Comparison of ENCODE assay signal across 1 cellular context in the genomic region with DNA sequence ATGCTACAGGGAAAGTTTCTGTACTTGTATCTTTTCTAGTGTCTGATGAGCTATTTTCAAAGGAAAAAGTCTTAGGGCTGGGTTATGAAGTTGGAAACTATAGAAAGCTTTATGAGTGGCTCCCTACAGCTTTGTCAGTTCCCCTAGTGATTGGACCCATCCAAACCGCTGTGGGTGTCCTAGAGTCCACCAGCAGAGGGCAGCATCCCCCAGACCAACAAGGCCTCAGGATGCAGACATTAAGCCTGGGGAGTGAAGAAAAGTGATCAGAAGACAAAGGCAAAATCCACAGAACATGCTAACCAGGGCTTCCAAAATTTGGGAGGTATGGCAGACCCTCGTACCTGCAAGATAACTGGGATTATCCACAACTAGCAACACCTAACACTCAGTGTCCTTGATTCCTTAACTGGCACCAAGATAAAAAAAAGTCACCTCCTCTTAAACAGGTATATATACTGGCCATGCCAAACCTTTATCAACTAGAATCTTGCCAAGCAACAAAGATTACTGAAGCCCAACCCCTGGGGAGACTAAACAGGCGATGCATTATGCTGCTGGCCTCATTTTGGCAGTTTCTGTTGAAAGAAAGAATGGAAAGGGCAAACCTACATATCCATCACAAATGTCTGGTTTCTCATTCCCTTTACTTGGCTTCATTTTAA.
TF ChIP-seq lines count a peak whose summit lies in the region.

No MANE protein-coding gene starts in this region.

TF ChIP-seq in H1, 55 proteins besides CTCF, POLR2A, EP300 and RAD21 (continued from another document):
- TF ChIP-seq, protein P1, sequence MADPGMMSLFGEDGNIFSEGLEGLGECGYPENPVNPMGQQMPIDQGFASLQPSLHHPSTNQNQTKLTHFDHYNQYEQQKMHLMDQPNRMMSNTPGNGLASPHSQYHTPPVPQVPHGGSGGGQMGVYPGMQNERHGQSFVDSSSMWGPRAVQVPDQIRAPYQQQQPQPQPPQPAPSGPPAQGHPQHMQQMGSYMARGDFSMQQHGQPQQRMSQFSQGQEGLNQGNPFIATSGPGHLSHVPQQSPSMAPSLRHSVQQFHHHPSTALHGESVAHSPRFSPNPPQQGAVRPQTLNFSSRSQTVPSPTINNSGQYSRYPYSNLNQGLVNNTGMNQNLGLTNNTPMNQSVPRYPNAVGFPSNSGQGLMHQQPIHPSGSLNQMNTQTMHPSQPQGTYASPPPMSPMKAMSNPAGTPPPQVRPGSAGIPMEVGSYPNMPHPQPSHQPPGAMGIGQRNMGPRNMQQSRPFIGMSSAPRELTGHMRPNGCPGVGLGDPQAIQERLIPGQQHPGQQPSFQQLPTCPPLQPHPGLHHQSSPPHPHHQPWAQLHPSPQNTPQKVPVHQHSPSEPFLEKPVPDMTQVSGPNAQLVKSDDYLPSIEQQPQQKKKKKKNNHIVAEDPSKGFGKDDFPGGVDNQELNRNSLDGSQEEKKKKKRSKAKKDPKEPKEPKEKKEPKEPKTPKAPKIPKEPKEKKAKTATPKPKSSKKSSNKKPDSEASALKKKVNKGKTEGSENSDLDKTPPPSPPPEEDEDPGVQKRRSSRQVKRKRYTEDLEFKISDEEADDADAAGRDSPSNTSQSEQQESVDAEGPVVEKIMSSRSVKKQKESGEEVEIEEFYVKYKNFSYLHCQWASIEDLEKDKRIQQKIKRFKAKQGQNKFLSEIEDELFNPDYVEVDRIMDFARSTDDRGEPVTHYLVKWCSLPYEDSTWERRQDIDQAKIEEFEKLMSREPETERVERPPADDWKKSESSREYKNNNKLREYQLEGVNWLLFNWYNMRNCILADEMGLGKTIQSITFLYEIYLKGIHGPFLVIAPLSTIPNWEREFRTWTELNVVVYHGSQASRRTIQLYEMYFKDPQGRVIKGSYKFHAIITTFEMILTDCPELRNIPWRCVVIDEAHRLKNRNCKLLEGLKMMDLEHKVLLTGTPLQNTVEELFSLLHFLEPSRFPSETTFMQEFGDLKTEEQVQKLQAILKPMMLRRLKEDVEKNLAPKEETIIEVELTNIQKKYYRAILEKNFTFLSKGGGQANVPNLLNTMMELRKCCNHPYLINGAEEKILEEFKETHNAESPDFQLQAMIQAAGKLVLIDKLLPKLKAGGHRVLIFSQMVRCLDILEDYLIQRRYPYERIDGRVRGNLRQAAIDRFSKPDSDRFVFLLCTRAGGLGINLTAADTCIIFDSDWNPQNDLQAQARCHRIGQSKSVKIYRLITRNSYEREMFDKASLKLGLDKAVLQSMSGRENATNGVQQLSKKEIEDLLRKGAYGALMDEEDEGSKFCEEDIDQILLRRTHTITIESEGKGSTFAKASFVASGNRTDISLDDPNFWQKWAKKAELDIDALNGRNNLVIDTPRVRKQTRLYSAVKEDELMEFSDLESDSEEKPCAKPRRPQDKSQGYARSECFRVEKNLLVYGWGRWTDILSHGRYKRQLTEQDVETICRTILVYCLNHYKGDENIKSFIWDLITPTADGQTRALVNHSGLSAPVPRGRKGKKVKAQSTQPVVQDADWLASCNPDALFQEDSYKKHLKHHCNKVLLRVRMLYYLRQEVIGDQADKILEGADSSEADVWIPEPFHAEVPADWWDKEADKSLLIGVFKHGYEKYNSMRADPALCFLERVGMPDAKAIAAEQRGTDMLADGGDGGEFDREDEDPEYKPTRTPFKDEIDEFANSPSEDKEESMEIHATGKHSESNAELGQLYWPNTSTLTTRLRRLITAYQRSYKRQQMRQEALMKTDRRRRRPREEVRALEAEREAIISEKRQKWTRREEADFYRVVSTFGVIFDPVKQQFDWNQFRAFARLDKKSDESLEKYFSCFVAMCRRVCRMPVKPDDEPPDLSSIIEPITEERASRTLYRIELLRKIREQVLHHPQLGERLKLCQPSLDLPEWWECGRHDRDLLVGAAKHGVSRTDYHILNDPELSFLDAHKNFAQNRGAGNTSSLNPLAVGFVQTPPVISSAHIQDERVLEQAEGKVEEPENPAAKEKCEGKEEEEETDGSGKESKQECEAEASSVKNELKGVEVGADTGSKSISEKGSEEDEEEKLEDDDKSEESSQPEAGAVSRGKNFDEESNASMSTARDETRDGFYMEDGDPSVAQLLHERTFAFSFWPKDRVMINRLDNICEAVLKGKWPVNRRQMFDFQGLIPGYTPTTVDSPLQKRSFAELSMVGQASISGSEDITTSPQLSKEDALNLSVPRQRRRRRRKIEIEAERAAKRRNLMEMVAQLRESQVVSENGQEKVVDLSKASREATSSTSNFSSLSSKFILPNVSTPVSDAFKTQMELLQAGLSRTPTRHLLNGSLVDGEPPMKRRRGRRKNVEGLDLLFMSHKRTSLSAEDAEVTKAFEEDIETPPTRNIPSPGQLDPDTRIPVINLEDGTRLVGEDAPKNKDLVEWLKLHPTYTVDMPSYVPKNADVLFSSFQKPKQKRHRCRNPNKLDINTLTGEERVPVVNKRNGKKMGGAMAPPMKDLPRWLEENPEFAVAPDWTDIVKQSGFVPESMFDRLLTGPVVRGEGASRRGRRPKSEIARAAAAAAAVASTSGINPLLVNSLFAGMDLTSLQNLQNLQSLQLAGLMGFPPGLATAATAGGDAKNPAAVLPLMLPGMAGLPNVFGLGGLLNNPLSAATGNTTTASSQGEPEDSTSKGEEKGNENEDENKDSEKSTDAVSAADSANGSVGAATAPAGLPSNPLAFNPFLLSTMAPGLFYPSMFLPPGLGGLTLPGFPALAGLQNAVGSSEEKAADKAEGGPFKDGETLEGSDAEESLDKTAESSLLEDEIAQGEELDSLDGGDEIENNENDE (IDR thresholded peaks at IDR 0.05; ENCODE audit: insufficient replicate concordance, low read length): peak; percentile 69
- TF ChIP-seq RNF2 (IDR thresholded peaks at IDR 0.05; ENCODE audit: borderline replicate concordance, low read depth, low read length, missing control alignments, poor library complexity, severe bottlenecking) (no peak), RBBP5 (IDR thresholded peaks at IDR 0.05; ENCODE audit: borderline replicate concordance, low read depth, low read length) (no peak), CHD2 (IDR thresholded peaks at IDR 0.05; ENCODE audit: low read length) (no peak), NRF1 (IDR thresholded peaks at IDR 0.05; ENCODE audit: low read depth, low read length) (no peak), POU5F1 (IDR thresholded peaks at IDR 0.05; ENCODE audit: low read depth, low read length) (no peak), SP2 (IDR thresholded peaks at IDR 0.05; ENCODE audit: low read length) (no peak), CHD1 (IDR thresholded peaks at IDR 0.05; ENCODE audit: low read depth, low read length) (no peak), SRF (IDR thresholded peaks at IDR 0.05; ENCODE audit: low read depth, low read length) (no peak), HDAC6 (IDR thresholded peaks at IDR 0.05; ENCODE audit: low read depth, low read length) (no peak), TBP (IDR thresholded peaks at IDR 0.05; ENCODE audit: low read depth, low read length) (no peak), TCF12 (IDR thresholded peaks at IDR 0.05; ENCODE audit: low read depth, low read length) (no peak), FOSL1 (IDR thresholded peaks at IDR 0.05; ENCODE audit: insufficient read depth, low read depth, low read length) (no peak), POLR2AphosphoS5 (IDR thresholded peaks at IDR 0.05; ENCODE audit: low read depth, low read length) (no peak), YY1 (IDR thresholded peaks at IDR 0.05; ENCODE audit: low read depth, low read length) (peak; percentile 65), ASH2L (IDR thresholded peaks at IDR 0.05; ENCODE audit: low read length) (peak; percentile 29), KDM1A (IDR thresholded peaks at IDR 0.05; ENCODE audit: borderline replicate concordance, low read length) (no peak), SP1 (IDR thresholded peaks at IDR 0.05; ENCODE audit: low read depth, low read length) (no peak), SUZ12 (IDR thresholded peaks at IDR 0.05; ENCODE audit: low read length) (no peak), NANOG (IDR thresholded peaks at IDR 0.05; ENCODE audit: insufficient read depth, low read depth, low read length, poor library complexity, severe bottlenecking) (no peak), BACH1 (IDR thresholded peaks at IDR 0.05; ENCODE audit: low read length) (no peak), CBX8 (IDR thresholded peaks at IDR 0.05; ENCODE audit: borderline replicate concordance, low read depth, low read length) (no peak)
- TF ChIP-seq, protein P2, sequence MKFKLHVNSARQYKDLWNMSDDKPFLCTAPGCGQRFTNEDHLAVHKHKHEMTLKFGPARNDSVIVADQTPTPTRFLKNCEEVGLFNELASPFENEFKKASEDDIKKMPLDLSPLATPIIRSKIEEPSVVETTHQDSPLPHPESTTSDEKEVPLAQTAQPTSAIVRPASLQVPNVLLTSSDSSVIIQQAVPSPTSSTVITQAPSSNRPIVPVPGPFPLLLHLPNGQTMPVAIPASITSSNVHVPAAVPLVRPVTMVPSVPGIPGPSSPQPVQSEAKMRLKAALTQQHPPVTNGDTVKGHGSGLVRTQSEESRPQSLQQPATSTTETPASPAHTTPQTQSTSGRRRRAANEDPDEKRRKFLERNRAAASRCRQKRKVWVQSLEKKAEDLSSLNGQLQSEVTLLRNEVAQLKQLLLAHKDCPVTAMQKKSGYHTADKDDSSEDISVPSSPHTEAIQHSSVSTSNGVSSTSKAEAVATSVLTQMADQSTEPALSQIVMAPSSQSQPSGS (IDR thresholded peaks at IDR 0.05; ENCODE audit: low read length): peak; percentile 73; the same call in 1 of the 2 replicates
